ENCODE assay signal across 1 cellular context in the genomic region with DNA sequence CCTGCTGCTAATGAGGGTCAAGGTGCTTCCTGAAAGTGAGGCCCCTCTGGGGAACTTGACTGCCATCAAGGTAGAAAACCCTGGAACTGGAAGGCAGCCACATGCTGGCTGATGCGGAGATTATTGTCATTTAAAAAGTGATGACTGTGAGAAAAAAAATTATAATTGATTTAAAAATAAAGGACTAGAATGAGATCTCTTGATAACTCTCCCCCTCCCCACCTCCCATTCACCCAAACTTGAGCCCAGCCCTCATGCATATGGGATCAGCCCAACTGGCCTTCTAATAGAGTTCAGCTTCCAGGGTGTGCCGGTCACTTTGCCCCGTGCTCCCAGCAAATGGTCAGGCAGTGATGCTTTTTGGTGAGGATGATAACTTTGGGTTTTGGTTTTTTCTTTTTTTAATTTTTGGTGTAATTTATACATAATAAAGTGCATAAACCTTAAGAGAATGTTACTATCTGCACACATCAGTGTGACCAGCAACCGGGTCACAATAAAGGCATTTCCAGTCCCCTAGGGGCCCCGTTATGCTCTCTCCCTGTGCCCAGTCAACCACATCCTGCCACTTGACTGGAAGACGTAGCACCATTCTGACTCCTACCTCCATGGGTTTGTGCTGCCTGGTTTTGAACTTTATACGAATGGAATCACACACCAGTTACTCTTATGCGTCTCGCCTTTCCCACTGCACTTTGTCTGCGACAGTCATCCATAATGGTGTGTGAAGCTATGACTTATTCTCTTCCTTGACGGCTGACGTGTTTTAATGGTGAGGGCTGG.
TF ChIP-seq lines count a peak whose summit lies in the region.

No MANE protein-coding gene starts in this region.

TF ChIP-seq in GM23338, 12 proteins besides CTCF, POLR2A, EP300 and RAD21 (continued from another document):
- TF ChIP-seq ZNF114 (CRISPR knock-in tag; IDR thresholded peaks at IDR 0.05) (no peak), NANOG (IDR thresholded peaks at IDR 0.05; ENCODE audit: borderline replicate concordance) (no peak), POLR2AphosphoS5 (IDR thresholded peaks at IDR 0.05; ENCODE audit: low read depth) (no peak), EZH2 (IDR thresholded peaks at IDR 0.05; ENCODE audit: low read depth, unreplicated experiment) (no peak), JUNB (IDR thresholded peaks at IDR 0.05; ENCODE audit: unreplicated experiment) (no peak)
